In the genomic region with DNA sequence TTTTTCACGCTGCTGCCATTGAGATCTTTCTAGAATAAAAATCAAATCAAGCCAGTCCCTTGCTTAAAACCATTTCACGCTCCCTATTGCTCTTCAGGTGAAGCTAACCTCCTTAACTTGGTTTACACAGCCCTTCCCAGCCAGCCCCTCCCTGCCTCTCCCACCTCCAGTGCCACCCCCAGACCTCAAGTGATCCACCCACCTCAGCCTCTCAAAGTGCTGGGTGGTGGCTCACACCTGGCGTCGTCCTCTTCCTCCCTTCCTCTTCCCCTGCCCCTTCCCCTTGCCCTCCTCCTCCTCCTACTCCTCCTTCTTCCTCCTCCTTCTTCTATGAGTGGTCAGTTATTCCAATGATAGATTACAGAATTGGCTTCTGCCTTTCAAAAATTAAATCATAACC, we compare ENCODE assay signal across 32 cellular contexts. TPM values are rescaled to one million over a fixed set of nuclear protein-coding genes. Genes with fewer than 3 reads are reported as not detected.
"Had no signal": no experiment of that assay in that cellular context is flagged by ENCODE, and none has a peak within 500 bp of the region (broad histone marks: within the 10 kb centered on the region; RNA-seq: fewer than 3 reads in every experiment).

No MANE protein-coding gene starts in this region.

- H3K27me3 ChIP-seq: esophagus squamous epithelium, neural progenitor cell, right atrium auricular region, thyroid gland, upper lobe of left lung had no signal

- H3K36me3 ChIP-seq: esophagus squamous epithelium, heart right ventricle, neural progenitor cell, right atrium auricular region, stomach, thyroid gland, upper lobe of left lung had no signal

- H3K27ac Mint-ChIP-seq: mesothelial cell of epicardium; naive B cell; natural killer cell treated with Interleukin-12 subunit alpha and Interleukin-12 subunit beta and Interleukin-15 and Interleukin-18, amount 100 ng/mL, for 72 hours; progenitor cell of endocrine pancreas; stimulated activated effector memory CD8-positive, alpha-beta T cell treated with anti-CD3 and anti-CD28 coated beads, Interleukin-12 subunit alpha, Interleukin-12 subunit beta, amount 100 ng/mL, for 72 hours had no signal

- H2AFZ ChIP-seq: neural progenitor cell, parathyroid adenoma had no signal

- H3K4me2 ChIP-seq: neural progenitor cell, smooth muscle cell had no signal

- H3K9me3 ChIP-seq: esophagus squamous epithelium, heart right ventricle, mucosa of descending colon, right atrium auricular region, thyroid gland, upper lobe of left lung had no signal

- H3K9ac ChIP-seq: neural progenitor cell, parathyroid adenoma had no signal

- H3K4me3 Mint-ChIP-seq: mesothelial cell of epicardium; natural killer cell treated with Interleukin-12 subunit alpha and Interleukin-12 subunit beta and Interleukin-15 and Interleukin-18, amount 100 ng/mL, for 72 hours; neural progenitor cell; stimulated activated effector memory CD8-positive, alpha-beta T cell treated with anti-CD3 and anti-CD28 coated beads, Interleukin-12 subunit alpha, Interleukin-12 subunit beta, amount 100 ng/mL, for 72 hours had no signal

- DNase-seq: dermis blood vessel endothelial cell; effector memory CD4-positive, alpha-beta T cell; esophagus squamous epithelium; foreskin melanocyte; glutamatergic neuron; heart right ventricle; hippocampal formation; mesenchymal stem cell; mucosa of descending colon; naive B cell; stimulated activated CD4-positive, alpha-beta T cell treated with anti-CD3 and anti-CD28 coated beads, Interleukin-2, amount 100 ng/mL, for 24 hours; stimulated activated CD4-positive, alpha-beta T cell treated with anti-CD3 and anti-CD28 coated beads, Interleukin-4, amount 100 ng/mL, for 24 hours; stimulated activated naive CD4-positive, alpha-beta T cell treated with Interleukin-2 at 50 U/mL for 16 hours; stomach; thyroid gland; upper lobe of left lung had no signal

- H3K27ac ChIP-seq: coronary artery, heart right ventricle, neural progenitor cell, parathyroid adenoma, right atrium auricular region, stomach, thyroid gland, upper lobe of left lung had no signal

- H3K4me3 ChIP-seq: coronary artery, esophagus squamous epithelium, heart right ventricle, lung, mucosa of descending colon, neural progenitor cell, right atrium auricular region, smooth muscle cell, stomach, thyroid gland, upper lobe of left lung had no signal

- H3K4me1 ChIP-seq: heart right ventricle, parathyroid adenoma, right atrium auricular region, stomach, thyroid gland, upper lobe of left lung had no signal

- H3K79me2 ChIP-seq: parathyroid adenoma had no signal

- H3K36me3 Mint-ChIP-seq: mesothelial cell of epicardium; naive B cell; natural killer cell treated with Interleukin-12 subunit alpha and Interleukin-12 subunit beta and Interleukin-15 and Interleukin-18, amount 100 ng/mL, for 72 hours; neural progenitor cell; stimulated activated effector memory CD8-positive, alpha-beta T cell treated with anti-CD3 and anti-CD28 coated beads, Interleukin-12 subunit alpha, Interleukin-12 subunit beta, amount 100 ng/mL, for 72 hours had no signal

- H3K4me1 Mint-ChIP-seq: stimulated activated effector memory CD8-positive, alpha-beta T cell treated with anti-CD3 and anti-CD28 coated beads, Interleukin-12 subunit alpha, Interleukin-12 subunit beta, amount 100 ng/mL, for 72 hours had no signal

- ATAC-seq: heart right ventricle; mucosa of descending colon; sciatic nerve; stimulated activated effector memory CD8-positive, alpha-beta T cell treated with anti-CD3 and anti-CD28 coated beads, Interleukin-12 subunit alpha, Interleukin-12 subunit beta, amount 100 ng/mL, for 72 hours had no signal

- H3K9me3 Mint-ChIP-seq: mesothelial cell of epicardium; natural killer cell treated with Interleukin-12 subunit alpha and Interleukin-12 subunit beta and Interleukin-15 and Interleukin-18, amount 100 ng/mL, for 72 hours; neural progenitor cell; stimulated activated effector memory CD8-positive, alpha-beta T cell treated with anti-CD3 and anti-CD28 coated beads, Interleukin-12 subunit alpha, Interleukin-12 subunit beta, amount 100 ng/mL, for 72 hours had no signal

RNA-seq across cellular contexts. Expression of gene FAM209B, which starts 42.9 kb away (rescaled TPM):
- total RNA-seq: dermis blood vessel endothelial cell, endothelial cell of umbilical vein, epithelial cell of proximal tubule, esophagus squamous epithelium, liver, mesothelial cell of epicardium, mucosa of descending colon, progenitor cell of endocrine pancreas, right atrium auricular region, sciatic nerve, stomach, subcutaneous adipose tissue, temporal lobe had no signal

RNA-seq across cellular contexts. Expression of gene FAM209A, which starts 51.4 kb away (rescaled TPM):
- total RNA-seq: dermis blood vessel endothelial cell, epithelial cell of proximal tubule, esophagus squamous epithelium, heart right ventricle, liver, progenitor cell of endocrine pancreas, right atrium auricular region, sciatic nerve, smooth muscle cell, temporal lobe had no signal
- polyA plus RNA-seq: liver had no signal

RNA-seq across cellular contexts. Expression of gene TFAP2C, which starts 53.1 kb away (rescaled TPM):
- total RNA-seq: dermis blood vessel endothelial cell; endothelial cell of umbilical vein; natural killer cell treated with Interleukin-12 subunit alpha and Interleukin-12 subunit beta and Interleukin-15 and Interleukin-18, amount 100 ng/mL, for 72 hours had no signal
- polyA plus RNA-seq: liver had no signal
